Comparison of ENCODE assay signal across 4 cellular contexts in the genomic region with DNA sequence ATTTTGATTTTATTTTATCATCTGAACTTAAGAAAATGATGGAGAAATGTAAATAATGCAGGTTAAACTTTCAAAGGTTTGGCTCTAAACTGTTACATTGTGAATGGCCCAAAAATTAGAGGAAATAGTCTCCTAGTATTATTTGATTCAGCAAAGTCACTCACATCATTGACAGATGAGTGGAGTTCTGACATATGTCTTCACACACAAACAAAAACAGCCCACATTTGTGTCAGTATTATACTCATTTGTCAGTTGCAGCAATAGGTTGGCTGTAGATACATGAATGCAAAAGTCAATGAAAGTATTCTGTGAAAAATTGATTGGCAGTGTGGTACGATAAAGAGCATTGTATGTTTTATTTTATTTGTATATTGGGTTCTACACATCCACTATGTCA.
"Had no signal": no experiment of that assay in that cellular context is flagged by ENCODE, and none has a peak within 500 bp of the region (broad histone marks: within the 10 kb centered on the region; RNA-seq: fewer than 3 reads in every experiment).

No MANE protein-coding gene starts in this region.

- ATAC-seq: HepG2, K562 had no signal

- H3K4me3 ChIP-seq: K562 had no signal

- H3K4me2 ChIP-seq: KMS-11 had no signal

- H3K27ac ChIP-seq: HL-60, KMS-11 had no signal

- H3K9ac ChIP-seq: KMS-11 had no signal
